14 cellular contexts compared by ENCODE assay signal in genomic region chr6:79377830-79378460, GRCh38.
A peak's percentile ranks its signal among the peaks of the same experiment; 100 is the strongest.
DNase-seq lines count a peak whose midpoint lies in the region; ATAC-seq and TF ChIP-seq lines count a peak whose summit lies in the region.
"Had no signal": no experiment of that assay in that cellular context is flagged by ENCODE, and none has a peak within 500 bp of the region (broad histone marks: within the 10 kb centered on the region; RNA-seq: fewer than 3 reads in every experiment).

No MANE protein-coding gene starts in this region.

- H3K36me3 ChIP-seq in breast epithelium (no peaks in the 10 kb centered on the region), skeletal muscle satellite cell (ENCODE audit: insufficient read depth, low read length) (no peaks in the 10 kb centered on the region)
- H3K36me3 ChIP-seq: uterus had no signal

- H3K4me1 Mint-ChIP-seq in MCF 10A (ENCODE audit: insufficient read depth, unreplicated experiment) = peaks cover 18% of the 10 kb centered on the region

- no peaks in the 10 kb centered on the region for H3K9me3 ChIP-seq in breast epithelium
- no peaks in the 10 kb centered on the region for H3K9me3 ChIP-seq in skeletal muscle satellite cell (replicated peaks; ENCODE audit: low read length)
- H3K9me3 ChIP-seq: uterus had no signal

- no peak overlapping the region for H3K4me3 Mint-ChIP-seq in MCF 10A (ENCODE audit: unreplicated experiment)
- H3K4me3 Mint-ChIP-seq: HFFc6; T-helper 2 cell treated with Interferon-gamma antibody and Interleukin-4, amounts not matched to agents 5 μg/mL and 100 μg/mL, for 36 hours had no signal

- CTCF ChIA-PET in MCF 10A (lab: Yijun Ruan, JAX) = no interaction called here

- no peak for TF ChIP-seq POLR2A in breast epithelium (IDR thresholded peaks at IDR 0.05)

- H3K27ac ChIP-seq in breast epithelium = no peak overlapping the region
- H3K27ac ChIP-seq: uterus had no signal

- TF ChIP-seq CTCF in MCF 10A (IDR thresholded peaks at IDR 0.05; ENCODE audit: unreplicated experiment) (no peak), breast epithelium (IDR thresholded peaks at IDR 0.05) (no peak)

- H3K4me3 ChIP-seq in breast epithelium (no peak overlapping the region), skeletal muscle satellite cell (ENCODE audit: low read length) (peak overlapping the region; percentile 42)
- H3K4me3 ChIP-seq: uterus had no signal

- no TSS peak for BruUV-seq in MCF 10A (replicated peaks; lab: Mats Ljungman, UMichigan)

- no peaks in the 10 kb centered on the region for H3K27me3 Mint-ChIP-seq in MCF 10A (ENCODE audit: insufficient read depth, unreplicated experiment)

- no peaks in the 10 kb centered on the region for H3K9me3 Mint-ChIP-seq in MCF 10A (ENCODE audit: unreplicated experiment)
- H3K9me3 Mint-ChIP-seq: T-helper 2 cell treated with Interferon-gamma antibody and Interleukin-4, amounts not matched to agents 5 μg/mL and 100 μg/mL, for 36 hours had no signal

- H3K4me1 ChIP-seq in breast epithelium (no peaks in the 10 kb centered on the region), skeletal muscle satellite cell (ENCODE audit: control insufficient read depth, insufficient read depth, low read length) (peaks cover 34% of the 10 kb centered on the region)
- H3K4me1 ChIP-seq: uterus had no signal

- no peaks in the 10 kb centered on the region for H3K36me3 Mint-ChIP-seq in MCF 10A (ENCODE audit: insufficient read depth, unreplicated experiment)

- H3K9ac ChIP-seq in skeletal muscle satellite cell (ENCODE audit: low read depth, low read length) = peak overlapping the region; percentile 39

- POLR2A ChIA-PET in MCF 10A (lab: Yijun Ruan, JAX) = interaction anchor here (0.7 to 1.6 kb wide), 4 partner anchors 15 to 159 kb away, joined by 3 to 5 read pairs (median 4); no protein-coding TSS in a partner anchor

- DNase-seq in MCF 10A (ENCODE audit: unreplicated experiment) (peak; percentile 48), breast epithelium (ENCODE audit: low spot score in 2 of 2) (no peak), HT-29 (ENCODE audit: low spot score) (peak; percentile 45), fibroblast of gingiva (ENCODE audit: low read depth) (peak; percentile 44)
- DNase-seq in central memory CD4-positive, alpha-beta T cell = no peak
- DNase-seq: cortex of kidney, HFFc6, NCI-H748 treated with DMSO at 0.1 percent for 48 hours, nucleus accumbens, uterus had no signal

- H3K4me2 ChIP-seq in skeletal muscle satellite cell (ENCODE audit: low read length) = peak overlapping the region; percentile 69

- ATAC-seq in GM21515 (IDR thresholded peaks at IDR 0.05; ENCODE audit: unreplicated experiment) (no peak), GM18520 (IDR thresholded peaks at IDR 0.05; ENCODE audit: unreplicated experiment) (no peak)

- H3K27me3 ChIP-seq in breast epithelium = no peaks in the 10 kb centered on the region
- no peaks in the 10 kb centered on the region for H3K27me3 ChIP-seq in skeletal muscle satellite cell (ENCODE audit: control insufficient read depth, insufficient read depth, low read length)
- H3K27me3 ChIP-seq: uterus had no signal

- intact Hi-C loops in MCF 10A (cut with micrococcal nuclease) (no loop called here), breast epithelium (cut with DNase I; ENCODE audit: low total_unique reads) (no loop called here)

- H3K27ac Mint-ChIP-seq in MCF 10A (ENCODE audit: low read depth, unreplicated experiment) = peak overlapping the region; percentile 5
- H3K27ac Mint-ChIP-seq: HFFc6; T-helper 2 cell treated with Interferon-gamma antibody and Interleukin-4, amounts not matched to agents 5 μg/mL and 100 μg/mL, for 36 hours had no signal

Comparison
In these comparisons a context has a peak if more than half of its experiments do, and no peak if none do; other contexts are left out.
1. DNase-seq: peak in MCF 10A (single experiment), HT-29 (single experiment) and fibroblast of gingiva (single experiment); none in breast epithelium (0 of 2) and central memory CD4-positive, alpha-beta T cell (single experiment).